Comparison of ENCODE assay signal across 26 cellular contexts in genomic region chr12:1858456-1858855, GRCh38.
"Had no signal": no experiment of that assay in that cellular context is flagged by ENCODE, and none has a peak within 500 bp of the region (broad histone marks: within the 10 kb centered on the region; RNA-seq: fewer than 3 reads in every experiment).

No MANE protein-coding gene starts in this region.

- H3K27ac ChIP-seq: left lung, lower lobe of right lung, neural progenitor cell, ovary, skin epidermis, stomach, testis, thyroid gland, transverse colon, upper lobe of left lung had no signal

- H3K36me3 ChIP-seq: left lung, lower lobe of right lung, neural progenitor cell, ovary, stomach, thyroid gland, transverse colon, upper lobe of left lung had no signal

- H3K4me1 ChIP-seq: left lung, lower lobe of right lung, neural progenitor cell, stomach, testis, thyroid gland, transverse colon, upper lobe of left lung had no signal

- H3K9me3 ChIP-seq: ovary, testis, thyroid gland, transverse colon had no signal

- H3K27me3 ChIP-seq: neural progenitor cell, ovary, stomach, testis, thyroid gland, upper lobe of left lung had no signal

- DNase-seq: hippocampal formation; kidney; left lung; lower lobe of right lung; mammary epithelial cell; mesenchymal stem cell; naive B cell; natural killer cell; nephron progenitor cell; ovary; right cardiac atrium; stimulated activated CD4-positive, alpha-beta T cell treated with anti-CD3 and anti-CD28 coated beads, Interleukin-12 subunit alpha, Interleukin-12 subunit beta, amount 100 ng/mL, for 4 hours; stimulated activated CD4-positive, alpha-beta T cell treated with anti-CD3 and anti-CD28 coated beads, Interleukin-15, amount 100 ng/mL, for 24 hours; stimulated activated CD4-positive, alpha-beta T cell treated with anti-CD3 and anti-CD28 coated beads, Interleukin-2, amount 100 ng/mL, for 24 hours; stimulated activated CD4-positive, alpha-beta T cell treated with anti-CD3 and anti-CD28 coated beads, Interleukin-4, amount 100 ng/mL, for 1 hour; stimulated activated naive B cell treated with anti-CD40 and anti-IgM and Interleukin-4, amounts not matched to agents 10 μg/mL and 1 μg/mL and 100 μg/mL, for 72 hours; stimulated activated naive CD8-positive, alpha-beta T cell treated with anti-CD3 and anti-CD28 coated beads, Interleukin-15, Interleukin-2, amounts not matched to agents 100 U/mL and 50 U/mL, for 24 hours; stomach; testis; thyroid gland; transverse colon had no signal

- FAIRE-seq: kidney had no signal

- ATAC-seq: left colon; left lung; lower lobe of right lung; natural killer cell; right cardiac atrium; sciatic nerve; stimulated activated naive B cell treated with anti-CD40 and anti-IgM and Interleukin-4, amounts not matched to agents 10 μg/mL and 1 μg/mL and 100 μg/mL, for 72 hours; stimulated activated naive CD8-positive, alpha-beta T cell treated with anti-CD3 and anti-CD28 coated beads, Interleukin-15, Interleukin-2, amounts not matched to agents 100 U/mL and 50 U/mL, for 24 hours had no signal

- H3K4me3 ChIP-seq: left lung, lower lobe of right lung, neural progenitor cell, ovary, skin epidermis, stomach, testis, thyroid gland, transverse colon, upper lobe of left lung had no signal
